In the genomic region with DNA sequence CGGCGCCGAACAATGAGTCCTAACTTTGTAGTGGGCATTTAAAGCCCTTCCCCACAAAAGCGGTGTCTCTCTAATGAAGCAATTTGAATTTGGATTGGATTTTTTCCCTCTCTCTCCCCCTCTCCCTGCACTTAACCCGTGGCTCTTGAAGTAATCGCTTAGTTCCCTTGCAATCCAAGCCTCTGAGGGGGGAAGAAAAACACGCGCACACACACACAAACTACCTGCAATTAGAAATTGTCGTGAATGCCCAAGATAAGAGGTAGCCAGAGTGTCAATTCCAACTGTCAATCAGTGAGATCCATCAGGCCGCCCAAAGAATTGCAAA, we compare ENCODE assay signal across 14 cellular contexts. TPM values are rescaled to one million over a fixed set of nuclear protein-coding genes. Genes with fewer than 3 reads are reported as not detected.
A peak's percentile ranks its signal among the peaks of the same experiment; 100 is the strongest.
DNase-seq lines count a peak whose midpoint lies in the region; FAIRE-seq and TF ChIP-seq lines count a peak whose summit lies in the region.
"Had no signal": no experiment of that assay in that cellular context is flagged by ENCODE, and none has a peak within 500 bp of the region (broad histone marks: within the 10 kb centered on the region; RNA-seq: fewer than 3 reads in every experiment).

No MANE protein-coding gene starts in this region.

- TF ChIP-seq CTCF in HEK293 (tag by site-specific recombination; IDR thresholded peaks at IDR 0.05) (no peak), neural crest cell (conservative IDR thresholded peaks at IDR 0.05) (no peak), D721Med (IDR thresholded peaks at IDR 0.05; ENCODE audit: insufficient read depth, missing control alignments) (no peak)

- no peaks in the 10 kb centered on the region for H3K9me3 Mint-ChIP-seq in neural crest cell
- H3K9me3 Mint-ChIP-seq: stimulated activated memory B cell treated with anti-CD40 and anti-IgM and Interleukin-4, amounts not matched to agents 10 μg/mL and 1 μg/mL and 100 μg/mL, for 72 hours had no signal

- H3K9me3 ChIP-seq in HEK293 (ENCODE audit: control insufficient read depth, insufficient read depth, low read depth, low read length), result no peaks in the 10 kb centered on the region

- no peak for FAIRE-seq in D721Med (lab: Jason Lieb, UNC)
- FAIRE-seq: GM12892, kidney had no signal

- CTCF ChIA-PET in HEK293 (lab: Yijun Ruan, JAX), result no interaction called here

- H3K4me1 Mint-ChIP-seq in neural crest cell, result peaks cover 14% of the 10 kb centered on the region

- H3K4me3 Mint-ChIP-seq in neural crest cell, result peak overlapping the region; percentile 81

- H3K27ac ChIP-seq in HEK293 (ENCODE audit: extremely low read depth, low read depth, low read length), result no peak overlapping the region

- H3K27ac Mint-ChIP-seq in neural crest cell (ENCODE audit: unreplicated experiment), result no peak overlapping the region
- H3K27ac Mint-ChIP-seq: stimulated activated memory B cell treated with anti-CD40 and anti-IgM and Interleukin-4, amounts not matched to agents 10 μg/mL and 1 μg/mL and 100 μg/mL, for 72 hours had no signal

- POLR2A ChIA-PET in HEK293 (lab: Yijun Ruan, JAX), result interaction anchor here (1.9 kb wide), 1 partner anchor 13 kb away, joined by 8 read pairs; no protein-coding TSS in a partner anchor

- no peaks in the 10 kb centered on the region for H3K36me3 ChIP-seq in HEK293 (ENCODE audit: control insufficient read depth in 2 of 2, insufficient read depth in 1 of 2, low read length in 2 of 2)

- H3K4me3 ChIP-seq in HEK293 (ENCODE audit: low read depth, low read length), result no peak overlapping the region

- peaks cover 9% of the 10 kb centered on the region for H3K36me3 Mint-ChIP-seq in neural crest cell (ENCODE audit: low read depth)
- H3K36me3 Mint-ChIP-seq: stimulated activated memory B cell treated with anti-CD40 and anti-IgM and Interleukin-4, amounts not matched to agents 10 μg/mL and 1 μg/mL and 100 μg/mL, for 72 hours had no signal

- H3K4me1 ChIP-seq in HEK293 (ENCODE audit: control insufficient read depth, insufficient read depth, low read length), result no peaks in the 10 kb centered on the region

- H3K27me3 Mint-ChIP-seq in neural crest cell (ENCODE audit: low read depth), result peaks cover 58% of the 10 kb centered on the region

- DNase-seq in DMS79 treated with DMSO at 0.1 percent for 48 hours (lab: John Stamatoyannopoulos, UW) (peak; percentile 30), cerebellar cortex (ENCODE audit: low spot score) (peak; percentile 24), neural crest cell (ENCODE audit: low read depth, low spot score) (no peak), D721Med (ENCODE audit: insufficient read length, low spot score) (no peak), cerebellum (ENCODE audit: low spot score) (no peak), superior temporal gyrus (ENCODE audit: extremely low spot score) (no peak)
- DNase-seq: central memory CD4-positive, alpha-beta T cell; kidney; NCI-H345; nucleus accumbens; SIG-M5 had no signal

TF ChIP-seq in HEK293, 187 proteins besides CTCF, POLR2A, EP300 and RAD21 (continues in another document):
- TF ChIP-seq ZSCAN30 (tag by site-specific recombination; IDR thresholded peaks at IDR 0.05) (no peak), ZNF23 (tag by site-specific recombination; IDR thresholded peaks at IDR 0.05; ENCODE audit: borderline replicate concordance) (no peak), TSHZ1 (tag by site-specific recombination; IDR thresholded peaks at IDR 0.05; ENCODE audit: borderline replicate concordance) (no peak), ZNF747 (tag by site-specific recombination; IDR thresholded peaks at IDR 0.05) (no peak), ZNF26 (tag by site-specific recombination; IDR thresholded peaks at IDR 0.05) (no peak), ZBTB11 (tag by site-specific recombination; conservative IDR thresholded peaks at IDR 0.05; ENCODE audit: low read depth) (peak; percentile 53), ZFP37 (tag by site-specific recombination; IDR thresholded peaks at IDR 0.05) (no peak), GLIS1 (tag by site-specific recombination; IDR thresholded peaks at IDR 0.05) (peak; percentile 82), ZNF398 (tag by site-specific recombination; IDR thresholded peaks at IDR 0.05) (peak; percentile 20; the same call in 1 of the 2 replicates), ZNF350 (tag by site-specific recombination; IDR thresholded peaks at IDR 0.05) (no peak), ZNF660 (tag by site-specific recombination; IDR thresholded peaks at IDR 0.05) (no peak)

RNA-seq across cellular contexts. Expression of gene LHX6, which starts 1.2 kb away (rescaled TPM):
- 0.07 TPM in 1 of 2 replicates, not detected in the other for total RNA-seq in neural crest cell
- total RNA-seq in cerebellum, result 1.5 TPM

RNA-seq across cellular contexts. Expression of gene RBM18, which starts 37.1 kb away (rescaled TPM):
- total RNA-seq in neural crest cell (17.9 and 20.7 TPM in 2 replicates), cerebellum (17.5 TPM)

RNA-seq across cellular contexts. Expression of gene MRRF, which starts 37.1 kb away (rescaled TPM):
- total RNA-seq in neural crest cell (40.1 and 42.4 TPM in 2 replicates), cerebellum (24.0 TPM)

Comparison
In these comparisons a context has a peak if more than half of its experiments do, and no peak if none do; other contexts are left out.
1. DNase-seq: peak in DMS79 treated with DMSO at 0.1 percent for 48 hours (single experiment) and cerebellar cortex (single experiment); none in neural crest cell (single experiment), D721Med (single experiment), cerebellum (single experiment) and superior temporal gyrus (single experiment).